1 cellular context compared by ENCODE assay signal in the genomic region with DNA sequence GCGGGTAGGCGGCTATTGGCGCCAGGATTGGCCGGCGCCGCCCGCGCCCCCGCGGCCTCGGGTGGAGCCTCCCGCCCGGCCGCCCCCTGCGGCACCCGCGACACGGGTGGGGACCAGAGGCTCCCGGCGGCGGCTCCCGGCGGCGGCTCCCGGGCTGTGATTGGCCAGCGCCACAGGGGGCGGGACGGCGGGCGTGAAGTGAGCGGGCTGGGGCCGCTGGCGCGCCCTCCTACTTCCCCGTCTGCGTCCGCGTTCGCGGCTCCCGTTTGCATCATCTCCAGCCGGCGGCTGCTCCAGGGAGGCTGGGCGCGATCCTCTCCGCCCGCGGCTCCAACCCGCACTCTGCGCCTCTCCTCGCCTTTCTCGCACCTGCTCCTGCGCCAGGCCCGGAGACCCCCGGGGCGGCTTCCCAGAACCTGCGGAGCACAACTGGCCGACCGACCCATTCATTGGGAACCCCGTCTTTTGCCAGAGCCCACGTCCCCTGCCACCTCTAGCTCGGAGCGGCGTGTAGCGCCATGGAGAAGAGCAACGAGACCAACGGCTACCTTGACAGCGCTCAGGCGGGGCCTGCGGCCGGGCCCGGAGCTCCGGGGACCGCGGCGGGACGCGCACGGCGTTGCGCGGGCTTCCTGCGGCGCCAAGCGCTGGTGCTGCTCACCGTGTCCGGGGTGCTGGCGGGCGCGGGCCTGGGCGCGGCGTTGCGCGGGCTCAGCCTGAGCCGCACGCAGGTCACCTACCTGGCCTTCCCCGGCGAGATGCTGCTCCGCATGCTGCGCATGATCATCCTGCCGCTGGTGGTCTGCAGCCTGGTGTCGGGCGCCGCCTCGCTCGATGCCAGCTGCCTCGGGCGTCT.
A peak's percentile ranks its signal among the peaks of the same experiment; 100 is the strongest.
TF ChIP-seq lines count a peak whose summit lies in the region.

A gene (plus strand): TSS at position 274 of the 856 bp plus-strand sequence. CDS start 245 bp downstream, at position 519.

TF ChIP-seq in HepG2, 621 proteins besides CTCF, POLR2A, EP300 and RAD21 (continued from another document and continues in another):
- TF ChIP-seq, protein P1, sequence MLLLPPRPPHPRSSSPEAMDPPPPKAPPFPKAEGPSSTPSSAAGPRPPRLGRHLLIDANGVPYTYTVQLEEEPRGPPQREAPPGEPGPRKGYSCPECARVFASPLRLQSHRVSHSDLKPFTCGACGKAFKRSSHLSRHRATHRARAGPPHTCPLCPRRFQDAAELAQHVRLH (CRISPR knock-in tag; IDR thresholded peaks at IDR 0.05; ENCODE audit: borderline replicate concordance, low read depth), result no peak
- TF ChIP-seq ZNF10 (CRISPR knock-in tag; IDR thresholded peaks at IDR 0.05; ENCODE audit: borderline replicate concordance, low read depth) (no peak), TMF1 (CRISPR knock-in tag; IDR thresholded peaks at IDR 0.05; ENCODE audit: low read depth) (no peak), HNRNPK (IDR thresholded peaks at IDR 0.05; ENCODE audit: low read depth, low read length, poor library complexity, severe bottlenecking) (no peak), ZFP36 (IDR thresholded peaks at IDR 0.05; ENCODE audit: borderline replicate concordance, low read depth, low read length, partially characterized antibody) (no peak), NAIF1 (CRISPR knock-in tag; IDR thresholded peaks at IDR 0.05; ENCODE audit: borderline replicate concordance) (no peak), NCOA5 (CRISPR knock-in tag; IDR thresholded peaks at IDR 0.05) (no peak), ZNF790 (CRISPR knock-in tag; IDR thresholded peaks at IDR 0.05; ENCODE audit: borderline replicate concordance) (no peak), HHEX (CRISPR knock-in tag; IDR thresholded peaks at IDR 0.05) (no peak), ONECUT2 (CRISPR knock-in tag; IDR thresholded peaks at IDR 0.05) (peak; percentile 34; the same call in 1 of the 2 replicates), FOXC1 (CRISPR knock-in tag; IDR thresholded peaks at IDR 0.05; ENCODE audit: borderline replicate concordance) (peak; percentile 52; the same call in 1 of the 2 replicates), ZNF160 (CRISPR knock-in tag; IDR thresholded peaks at IDR 0.05) (peak; percentile 40; the same call in 1 of the 2 replicates), ZNF282 (IDR thresholded peaks at IDR 0.05; ENCODE audit: partially characterized antibody) (no peak), ZNF605 (CRISPR knock-in tag; IDR thresholded peaks at IDR 0.05) (peak; percentile 10), ZNF850 (CRISPR knock-in tag; conservative IDR thresholded peaks at IDR 0.05) (no peak), NFYC (CRISPR knock-in tag; IDR thresholded peaks at IDR 0.05) (peak; percentile 70), NFKB2 (CRISPR knock-in tag; IDR thresholded peaks at IDR 0.05; ENCODE audit: borderline replicate concordance) (peak; percentile 83), ZNF891 (CRISPR knock-in tag; IDR thresholded peaks at IDR 0.05) (peak; percentile 14; the same call in 1 of the 2 replicates), NR2C2 (CRISPR knock-in tag; IDR thresholded peaks at IDR 0.05; ENCODE audit: borderline replicate concordance) (no peak), CCDC6 (CRISPR knock-in tag; IDR thresholded peaks at IDR 0.05) (no peak; the same call in 1 of the 2 replicates), ZBTB1 (CRISPR knock-in tag; IDR thresholded peaks at IDR 0.05; ENCODE audit: borderline replicate concordance) (no peak), HNRNPL (IDR thresholded peaks at IDR 0.05; ENCODE audit: low read depth, low read length) (no peak), GPN1 (CRISPR knock-in tag; IDR thresholded peaks at IDR 0.05; ENCODE audit: borderline replicate concordance) (no peak; the same call in 1 of the 2 replicates), EZH2 (conservative IDR thresholded peaks at IDR 0.05; ENCODE audit: low read depth, low read length) (no peak), ZNF678 (CRISPR knock-in tag; IDR thresholded peaks at IDR 0.05) (peak; percentile 43; the same call in 1 of the 2 replicates)
- TF ChIP-seq, protein P2, sequence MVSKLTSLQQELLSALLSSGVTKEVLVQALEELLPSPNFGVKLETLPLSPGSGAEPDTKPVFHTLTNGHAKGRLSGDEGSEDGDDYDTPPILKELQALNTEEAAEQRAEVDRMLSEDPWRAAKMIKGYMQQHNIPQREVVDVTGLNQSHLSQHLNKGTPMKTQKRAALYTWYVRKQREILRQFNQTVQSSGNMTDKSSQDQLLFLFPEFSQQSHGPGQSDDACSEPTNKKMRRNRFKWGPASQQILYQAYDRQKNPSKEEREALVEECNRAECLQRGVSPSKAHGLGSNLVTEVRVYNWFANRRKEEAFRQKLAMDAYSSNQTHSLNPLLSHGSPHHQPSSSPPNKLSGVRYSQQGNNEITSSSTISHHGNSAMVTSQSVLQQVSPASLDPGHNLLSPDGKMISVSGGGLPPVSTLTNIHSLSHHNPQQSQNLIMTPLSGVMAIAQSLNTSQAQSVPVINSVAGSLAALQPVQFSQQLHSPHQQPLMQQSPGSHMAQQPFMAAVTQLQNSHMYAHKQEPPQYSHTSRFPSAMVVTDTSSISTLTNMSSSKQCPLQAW (CRISPR knock-in tag; IDR thresholded peaks at IDR 0.05), result no peak; the same call in 1 of the 2 replicates
- TF ChIP-seq, protein P3, sequence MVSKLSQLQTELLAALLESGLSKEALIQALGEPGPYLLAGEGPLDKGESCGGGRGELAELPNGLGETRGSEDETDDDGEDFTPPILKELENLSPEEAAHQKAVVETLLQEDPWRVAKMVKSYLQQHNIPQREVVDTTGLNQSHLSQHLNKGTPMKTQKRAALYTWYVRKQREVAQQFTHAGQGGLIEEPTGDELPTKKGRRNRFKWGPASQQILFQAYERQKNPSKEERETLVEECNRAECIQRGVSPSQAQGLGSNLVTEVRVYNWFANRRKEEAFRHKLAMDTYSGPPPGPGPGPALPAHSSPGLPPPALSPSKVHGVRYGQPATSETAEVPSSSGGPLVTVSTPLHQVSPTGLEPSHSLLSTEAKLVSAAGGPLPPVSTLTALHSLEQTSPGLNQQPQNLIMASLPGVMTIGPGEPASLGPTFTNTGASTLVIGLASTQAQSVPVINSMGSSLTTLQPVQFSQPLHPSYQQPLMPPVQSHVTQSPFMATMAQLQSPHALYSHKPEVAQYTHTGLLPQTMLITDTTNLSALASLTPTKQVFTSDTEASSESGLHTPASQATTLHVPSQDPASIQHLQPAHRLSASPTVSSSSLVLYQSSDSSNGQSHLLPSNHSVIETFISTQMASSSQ (IDR thresholded peaks at IDR 0.05; ENCODE audit: low read depth), result no peak
- TF ChIP-seq, protein P3 (CRISPR knock-in tag; IDR thresholded peaks at IDR 0.05; ENCODE audit: borderline replicate concordance), result no peak
- TF ChIP-seq, protein P4, sequence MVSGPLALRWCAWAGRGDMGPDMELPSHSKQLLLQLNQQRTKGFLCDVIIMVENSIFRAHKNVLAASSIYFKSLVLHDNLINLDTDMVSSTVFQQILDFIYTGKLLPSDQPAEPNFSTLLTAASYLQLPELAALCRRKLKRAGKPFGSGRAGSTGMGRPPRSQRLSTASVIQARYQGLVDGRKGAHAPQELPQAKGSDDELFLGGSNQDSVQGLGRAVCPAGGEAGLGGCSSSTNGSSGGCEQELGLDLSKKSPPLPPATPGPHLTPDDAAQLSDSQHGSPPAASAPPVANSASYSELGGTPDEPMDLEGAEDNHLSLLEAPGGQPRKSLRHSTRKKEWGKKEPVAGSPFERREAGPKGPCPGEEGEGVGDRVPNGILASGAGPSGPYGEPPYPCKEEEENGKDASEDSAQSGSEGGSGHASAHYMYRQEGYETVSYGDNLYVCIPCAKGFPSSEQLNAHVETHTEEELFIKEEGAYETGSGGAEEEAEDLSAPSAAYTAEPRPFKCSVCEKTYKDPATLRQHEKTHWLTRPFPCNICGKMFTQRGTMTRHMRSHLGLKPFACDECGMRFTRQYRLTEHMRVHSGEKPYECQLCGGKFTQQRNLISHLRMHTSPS (CRISPR knock-in tag; IDR thresholded peaks at IDR 0.05; ENCODE audit: low read depth), result no peak; the same call in 1 of the 2 replicates
- TF ChIP-seq, protein P5, sequence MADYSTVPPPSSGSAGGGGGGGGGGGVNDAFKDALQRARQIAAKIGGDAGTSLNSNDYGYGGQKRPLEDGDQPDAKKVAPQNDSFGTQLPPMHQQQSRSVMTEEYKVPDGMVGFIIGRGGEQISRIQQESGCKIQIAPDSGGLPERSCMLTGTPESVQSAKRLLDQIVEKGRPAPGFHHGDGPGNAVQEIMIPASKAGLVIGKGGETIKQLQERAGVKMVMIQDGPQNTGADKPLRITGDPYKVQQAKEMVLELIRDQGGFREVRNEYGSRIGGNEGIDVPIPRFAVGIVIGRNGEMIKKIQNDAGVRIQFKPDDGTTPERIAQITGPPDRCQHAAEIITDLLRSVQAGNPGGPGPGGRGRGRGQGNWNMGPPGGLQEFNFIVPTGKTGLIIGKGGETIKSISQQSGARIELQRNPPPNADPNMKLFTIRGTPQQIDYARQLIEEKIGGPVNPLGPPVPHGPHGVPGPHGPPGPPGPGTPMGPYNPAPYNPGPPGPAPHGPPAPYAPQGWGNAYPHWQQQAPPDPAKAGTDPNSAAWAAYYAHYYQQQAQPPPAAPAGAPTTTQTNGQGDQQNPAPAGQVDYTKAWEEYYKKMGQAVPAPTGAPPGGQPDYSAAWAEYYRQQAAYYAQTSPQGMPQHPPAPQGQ (CRISPR knock-in tag; IDR thresholded peaks at IDR 0.05; ENCODE audit: borderline replicate concordance), result no peak
- TF ChIP-seq, protein P6, sequence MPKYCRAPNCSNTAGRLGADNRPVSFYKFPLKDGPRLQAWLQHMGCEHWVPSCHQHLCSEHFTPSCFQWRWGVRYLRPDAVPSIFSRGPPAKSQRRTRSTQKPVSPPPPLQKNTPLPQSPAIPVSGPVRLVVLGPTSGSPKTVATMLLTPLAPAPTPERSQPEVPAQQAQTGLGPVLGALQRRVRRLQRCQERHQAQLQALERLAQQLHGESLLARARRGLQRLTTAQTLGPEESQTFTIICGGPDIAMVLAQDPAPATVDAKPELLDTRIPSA (CRISPR knock-in tag; IDR thresholded peaks at IDR 0.05; ENCODE audit: borderline replicate concordance), result no peak
- TF ChIP-seq, protein P7, sequence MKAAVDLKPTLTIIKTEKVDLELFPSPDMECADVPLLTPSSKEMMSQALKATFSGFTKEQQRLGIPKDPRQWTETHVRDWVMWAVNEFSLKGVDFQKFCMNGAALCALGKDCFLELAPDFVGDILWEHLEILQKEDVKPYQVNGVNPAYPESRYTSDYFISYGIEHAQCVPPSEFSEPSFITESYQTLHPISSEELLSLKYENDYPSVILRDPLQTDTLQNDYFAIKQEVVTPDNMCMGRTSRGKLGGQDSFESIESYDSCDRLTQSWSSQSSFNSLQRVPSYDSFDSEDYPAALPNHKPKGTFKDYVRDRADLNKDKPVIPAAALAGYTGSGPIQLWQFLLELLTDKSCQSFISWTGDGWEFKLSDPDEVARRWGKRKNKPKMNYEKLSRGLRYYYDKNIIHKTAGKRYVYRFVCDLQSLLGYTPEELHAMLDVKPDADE (CRISPR knock-in tag; IDR thresholded peaks at IDR 0.05), result peak; percentile 85; the same call in 1 of the 2 replicates
- TF ChIP-seq, protein P8, sequence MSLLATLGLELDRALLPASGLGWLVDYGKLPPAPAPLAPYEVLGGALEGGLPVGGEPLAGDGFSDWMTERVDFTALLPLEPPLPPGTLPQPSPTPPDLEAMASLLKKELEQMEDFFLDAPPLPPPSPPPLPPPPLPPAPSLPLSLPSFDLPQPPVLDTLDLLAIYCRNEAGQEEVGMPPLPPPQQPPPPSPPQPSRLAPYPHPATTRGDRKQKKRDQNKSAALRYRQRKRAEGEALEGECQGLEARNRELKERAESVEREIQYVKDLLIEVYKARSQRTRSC (CRISPR knock-in tag; IDR thresholded peaks at IDR 0.05; ENCODE audit: low read depth), result no peak
- TF ChIP-seq, protein P9, sequence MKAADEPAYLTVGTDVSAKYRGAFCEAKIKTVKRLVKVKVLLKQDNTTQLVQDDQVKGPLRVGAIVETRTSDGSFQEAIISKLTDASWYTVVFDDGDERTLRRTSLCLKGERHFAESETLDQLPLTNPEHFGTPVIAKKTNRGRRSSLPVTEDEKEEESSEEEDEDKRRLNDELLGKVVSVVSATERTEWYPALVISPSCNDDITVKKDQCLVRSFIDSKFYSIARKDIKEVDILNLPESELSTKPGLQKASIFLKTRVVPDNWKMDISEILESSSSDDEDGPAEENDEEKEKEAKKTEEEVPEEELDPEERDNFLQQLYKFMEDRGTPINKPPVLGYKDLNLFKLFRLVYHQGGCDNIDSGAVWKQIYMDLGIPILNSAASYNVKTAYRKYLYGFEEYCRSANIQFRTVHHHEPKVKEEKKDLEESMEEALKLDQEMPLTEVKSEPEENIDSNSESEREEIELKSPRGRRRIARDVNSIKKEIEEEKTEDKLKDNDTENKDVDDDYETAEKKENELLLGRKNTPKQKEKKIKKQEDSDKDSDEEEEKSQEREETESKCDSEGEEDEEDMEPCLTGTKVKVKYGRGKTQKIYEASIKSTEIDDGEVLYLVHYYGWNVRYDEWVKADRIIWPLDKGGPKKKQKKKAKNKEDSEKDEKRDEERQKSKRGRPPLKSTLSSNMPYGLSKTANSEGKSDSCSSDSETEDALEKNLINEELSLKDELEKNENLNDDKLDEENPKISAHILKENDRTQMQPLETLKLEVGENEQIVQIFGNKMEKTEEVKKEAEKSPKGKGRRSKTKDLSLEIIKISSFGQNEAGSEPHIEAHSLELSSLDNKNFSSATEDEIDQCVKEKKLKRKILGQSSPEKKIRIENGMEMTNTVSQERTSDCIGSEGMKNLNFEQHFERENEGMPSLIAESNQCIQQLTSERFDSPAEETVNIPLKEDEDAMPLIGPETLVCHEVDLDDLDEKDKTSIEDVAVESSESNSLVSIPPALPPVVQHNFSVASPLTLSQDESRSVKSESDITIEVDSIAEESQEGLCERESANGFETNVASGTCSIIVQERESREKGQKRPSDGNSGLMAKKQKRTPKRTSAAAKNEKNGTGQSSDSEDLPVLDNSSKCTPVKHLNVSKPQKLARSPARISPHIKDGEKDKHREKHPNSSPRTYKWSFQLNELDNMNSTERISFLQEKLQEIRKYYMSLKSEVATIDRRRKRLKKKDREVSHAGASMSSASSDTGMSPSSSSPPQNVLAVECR (CRISPR knock-in tag; IDR thresholded peaks at IDR 0.05; ENCODE audit: borderline replicate concordance), result peak; percentile 70
- TF ChIP-seq, protein P10, sequence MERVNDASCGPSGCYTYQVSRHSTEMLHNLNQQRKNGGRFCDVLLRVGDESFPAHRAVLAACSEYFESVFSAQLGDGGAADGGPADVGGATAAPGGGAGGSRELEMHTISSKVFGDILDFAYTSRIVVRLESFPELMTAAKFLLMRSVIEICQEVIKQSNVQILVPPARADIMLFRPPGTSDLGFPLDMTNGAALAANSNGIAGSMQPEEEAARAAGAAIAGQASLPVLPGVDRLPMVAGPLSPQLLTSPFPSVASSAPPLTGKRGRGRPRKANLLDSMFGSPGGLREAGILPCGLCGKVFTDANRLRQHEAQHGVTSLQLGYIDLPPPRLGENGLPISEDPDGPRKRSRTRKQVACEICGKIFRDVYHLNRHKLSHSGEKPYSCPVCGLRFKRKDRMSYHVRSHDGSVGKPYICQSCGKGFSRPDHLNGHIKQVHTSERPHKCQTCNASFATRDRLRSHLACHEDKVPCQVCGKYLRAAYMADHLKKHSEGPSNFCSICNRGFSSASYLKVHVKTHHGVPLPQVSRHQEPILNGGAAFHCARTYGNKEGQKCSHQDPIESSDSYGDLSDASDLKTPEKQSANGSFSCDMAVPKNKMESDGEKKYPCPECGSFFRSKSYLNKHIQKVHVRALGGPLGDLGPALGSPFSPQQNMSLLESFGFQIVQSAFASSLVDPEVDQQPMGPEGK (CRISPR knock-in tag; IDR thresholded peaks at IDR 0.05), result no peak
